9 cellular contexts compared by ENCODE assay signal in the genomic region with DNA sequence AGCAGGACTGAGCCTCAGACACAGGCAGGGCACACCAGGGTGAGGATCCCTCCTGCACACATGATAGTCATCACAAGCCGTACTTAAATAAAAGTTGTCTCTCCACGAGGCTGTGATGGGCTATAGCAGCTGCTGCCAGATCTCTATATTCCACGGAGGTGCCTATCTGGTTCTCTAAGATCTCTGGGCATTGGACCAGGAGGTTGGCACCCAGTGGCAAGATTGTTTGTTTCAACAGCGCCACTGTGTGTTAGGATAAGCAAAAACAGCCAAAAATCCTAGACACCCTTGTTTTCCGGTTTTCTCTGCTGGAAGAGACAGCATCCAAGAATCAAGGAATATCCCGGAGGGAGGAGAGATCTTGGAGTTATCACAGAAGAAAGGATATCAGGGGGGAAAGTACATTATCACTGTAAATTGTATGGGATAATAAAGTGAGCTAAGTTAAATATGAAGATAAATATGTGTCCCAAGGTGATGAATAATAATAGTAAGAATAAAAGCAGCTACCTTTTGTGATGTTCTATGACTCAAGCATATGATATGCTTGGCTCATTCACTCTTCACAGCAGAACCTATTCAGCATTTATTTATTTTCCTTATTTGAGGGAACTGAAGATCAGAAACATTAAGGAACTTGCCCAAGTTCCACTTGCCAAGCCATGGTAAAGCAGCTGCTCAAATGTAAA.
DNase-seq lines count a peak whose midpoint lies in the region; ATAC-seq and TF ChIP-seq lines count a peak whose summit lies in the region.
"Had no signal": no experiment of that assay in that cellular context is flagged by ENCODE, and none has a peak within 500 bp of the region (broad histone marks: within the 10 kb centered on the region; RNA-seq: fewer than 3 reads in every experiment).

No MANE protein-coding gene starts in this region.

- H3K36me3 Mint-ChIP-seq in nephron progenitor cell (ENCODE audit: low read depth) = no peaks in the 10 kb centered on the region

- H3K4me3 ChIP-seq in SJCRH30 = no peak overlapping the region
- H3K4me3 ChIP-seq: BLaER1 treated with 17β-estradiol and CSF1 and Interleukin-3, amounts not matched to agents 10 nM and 100 nM had no signal

- DNase-seq in NCI-H1436 (lab: John Stamatoyannopoulos, UW) (peak; percentile 17), NCI-H1436 treated with DMSO at 0.1 percent for 48 hours (lab: John Stamatoyannopoulos, UW) (no peak), HuH-7 (ENCODE audit: low spot score) (peak; percentile 43), SJCRH30 (peak; percentile 49 to 69), fibroblast of gingiva (ENCODE audit: low read depth) (peak; percentile 55), nephron progenitor cell (peak; percentile 12)

- H3K9me3 ChIP-seq in SJCRH30 (replicated peaks) = peaks cover 3% of the 10 kb centered on the region; the same call in 1 of the 2 replicates
- H3K9me3 ChIP-seq: BLaER1 treated with 17β-estradiol and CSF1 and Interleukin-3, amounts not matched to agents 10 nM and 100 nM had no signal

- H3K36me3 ChIP-seq in SJCRH30 = no peaks in the 10 kb centered on the region
- H3K36me3 ChIP-seq: BLaER1 treated with 17β-estradiol and CSF1 and Interleukin-3, amounts not matched to agents 10 nM and 100 nM had no signal

- peak; percentile 35 for TF ChIP-seq CTCF in nephron progenitor cell (IDR thresholded peaks at IDR 0.05)

- no peaks in the 10 kb centered on the region for H3K27me3 ChIP-seq in SJCRH30
- H3K27me3 ChIP-seq: BLaER1 treated with 17β-estradiol and CSF1 and Interleukin-3, amounts not matched to agents 10 nM and 100 nM had no signal

- no peaks in the 10 kb centered on the region for H3K4me1 Mint-ChIP-seq in nephron progenitor cell

- no peaks in the 10 kb centered on the region for H3K9me3 Mint-ChIP-seq in nephron progenitor cell

- H3K27ac ChIP-seq in SJCRH30 = no peak overlapping the region
- H3K27ac ChIP-seq: BLaER1 treated with 17β-estradiol and CSF1 and Interleukin-3, amounts not matched to agents 10 nM and 100 nM had no signal

- H3K4me3 Mint-ChIP-seq in nephron progenitor cell = no peak overlapping the region

- ATAC-seq in HG02623 (IDR thresholded peaks at IDR 0.05; ENCODE audit: unreplicated experiment) (no peak), GM18519 (IDR thresholded peaks at IDR 0.05; ENCODE audit: low FRiP score, unreplicated experiment) (no peak)

- H3K27ac Mint-ChIP-seq in nephron progenitor cell = no peak overlapping the region

- no peaks in the 10 kb centered on the region for H3K4me1 ChIP-seq in SJCRH30

- peaks cover 41% of the 10 kb centered on the region for H3K27me3 Mint-ChIP-seq in nephron progenitor cell (ENCODE audit: low read depth, poor library complexity)
